Comparison of ENCODE assay signal across 22 cellular contexts in the genomic region with DNA sequence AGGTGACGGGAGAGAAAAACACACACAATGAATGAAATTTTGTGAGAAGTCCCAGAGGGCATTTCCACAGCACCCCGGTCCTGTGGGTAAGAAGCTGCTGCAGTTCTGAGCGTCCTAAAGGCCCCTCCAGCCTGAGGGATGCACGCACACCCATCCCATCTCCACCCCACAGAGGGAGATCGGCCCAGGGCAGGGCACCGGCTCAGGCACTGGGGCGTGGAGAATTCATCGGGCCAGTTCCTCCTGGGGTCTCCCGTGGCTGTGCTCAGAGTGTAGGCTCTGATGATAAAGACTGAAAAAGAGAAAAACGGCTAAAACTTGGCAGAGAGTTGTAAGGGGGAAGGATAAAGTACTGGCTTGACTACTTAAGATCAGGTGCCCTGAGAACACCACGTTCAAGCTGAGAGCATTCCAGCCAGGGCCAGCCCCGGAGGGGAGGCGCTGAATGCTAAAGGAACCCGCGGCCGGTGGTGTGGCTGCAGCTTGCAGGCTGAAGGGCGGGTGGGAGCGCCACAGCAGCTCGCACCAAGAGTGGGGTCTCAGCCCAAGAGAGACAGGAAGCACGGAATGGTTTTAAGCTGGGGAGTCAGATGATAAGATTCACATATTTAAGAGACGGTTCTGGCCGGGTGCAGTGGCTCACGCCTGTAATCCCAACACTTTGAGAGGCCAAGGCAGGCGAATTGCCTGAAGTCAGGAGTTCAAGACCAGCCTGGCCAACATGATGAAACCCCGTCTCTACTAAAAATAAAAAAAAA.
DNase-seq lines count a peak whose midpoint lies in the region; ATAC-seq, FAIRE-seq and TF ChIP-seq lines count a peak whose summit lies in the region.
"Had no signal": no experiment of that assay in that cellular context is flagged by ENCODE, and none has a peak within 500 bp of the region (broad histone marks: within the 10 kb centered on the region; RNA-seq: fewer than 3 reads in every experiment).

No MANE protein-coding gene starts in this region.

- WGBS in lung, 2 donors = 64 to 76% methylated on average over 25 of the region's 25 CpGs

- H2AFZ ChIP-seq in osteoblast (ENCODE audit: low read length) = no peak overlapping the region
- H2AFZ ChIP-seq: PC-9 had no signal

- no peak for ATAC-seq in activated CD8-positive, alpha-beta memory T cell treated with anti-CD3 and anti-CD28 coated beads, Interleukin-2, amount 10 ng/mL, durations not matched to agents 7 days and 5 days
- no peak for ATAC-seq in lung (ENCODE audit: insufficient read depth, low FRiP score)
- no peak for ATAC-seq in GM21360 (IDR thresholded peaks at IDR 0.05; ENCODE audit: unreplicated experiment)

- H3K36me3 Mint-ChIP-seq in activated CD8-positive, alpha-beta memory T cell treated with anti-CD3 and anti-CD28 coated beads, Interleukin-2, amount 10 ng/mL, durations not matched to agents 7 days and 5 days = no peaks in the 10 kb centered on the region

- no peaks in the 10 kb centered on the region for H3K27me3 Mint-ChIP-seq in activated CD8-positive, alpha-beta memory T cell treated with anti-CD3 and anti-CD28 coated beads, Interleukin-2, amount 10 ng/mL, durations not matched to agents 7 days and 5 days

- no peaks in the 10 kb centered on the region for H3K36me3 ChIP-seq in lung (ENCODE audit: control insufficient read depth in 2 of 2, insufficient read depth in 2 of 2, low read length in 2 of 2)
- H3K36me3 ChIP-seq in osteoblast (ENCODE audit: insufficient read depth, low read length) = no peaks in the 10 kb centered on the region

- no peak overlapping the region for H3K4me3 Mint-ChIP-seq in activated CD8-positive, alpha-beta memory T cell treated with anti-CD3 and anti-CD28 coated beads, Interleukin-2, amount 10 ng/mL, durations not matched to agents 7 days and 5 days

- TF ChIP-seq CTCF in lung (IDR thresholded peaks at IDR 0.05; ENCODE audit: control extremely low read depth, extremely low read depth) (no peak), osteoblast (IDR thresholded peaks at IDR 0.05; ENCODE audit: extremely low read depth, low read depth, low read length) (no peak)

- CTCF ChIA-PET in activated CD8-positive, alpha-beta memory T cell treated with anti-CD3 and anti-CD28 coated beads, Interleukin-2, amount 10 ng/mL, durations not matched to agents 7 days and 5 days (lab: Charles Lee) = no interaction called here

- H3K79me2 ChIP-seq in osteoblast (ENCODE audit: insufficient read depth, low read length) = no peaks in the 10 kb centered on the region

- H3K4me1 ChIP-seq in lung (ENCODE audit: control insufficient read depth in 2 of 2, insufficient read depth in 2 of 2, low read length in 2 of 2) (no peaks in the 10 kb centered on the region), osteoblast (ENCODE audit: insufficient read depth, low read length) (no peaks in the 10 kb centered on the region)

- no peaks in the 10 kb centered on the region for H3K9me3 Mint-ChIP-seq in activated CD8-positive, alpha-beta memory T cell treated with anti-CD3 and anti-CD28 coated beads, Interleukin-2, amount 10 ng/mL, durations not matched to agents 7 days and 5 days (ENCODE audit: low read depth)

- FAIRE-seq in urothelium cell line (lab: Jason Lieb, UNC) = no peak
- FAIRE-seq: GM12891 had no signal

- no peaks in the 10 kb centered on the region for H3K4me1 Mint-ChIP-seq in activated CD8-positive, alpha-beta memory T cell treated with anti-CD3 and anti-CD28 coated beads, Interleukin-2, amount 10 ng/mL, durations not matched to agents 7 days and 5 days

- H4K20me1 ChIP-seq in osteoblast (ENCODE audit: insufficient read depth, low read length) = no peaks in the 10 kb centered on the region

- H3K4me3 ChIP-seq in lung (no peak overlapping the region), osteoblast (ENCODE audit: insufficient read depth, low read length) (no peak overlapping the region)
- H3K4me3 ChIP-seq: PC-9 had no signal

- H3K27ac ChIP-seq in lung (ENCODE audit: low read depth in 1 of 2, low read length in 1 of 2) (no peak overlapping the region), osteoblast (ENCODE audit: low read depth, low read length) (no peak overlapping the region)
- H3K27ac ChIP-seq: PC-9 had no signal

- peak; percentile 21 for DNase-seq in activated CD8-positive, alpha-beta memory T cell treated with anti-CD3 and anti-CD28 coated beads, Interleukin-2, amount 10 ng/mL, durations not matched to agents 7 days and 5 days
- DNase-seq in activated CD8-positive, alpha-beta memory T cell treated with anti-CD3 and anti-CD28 coated beads, Interleukin-2, amount 50 U/mL, for 4 hours = no peak
- DNase-seq in ecto neural progenitor cell (ENCODE audit: low spot score) = peak; percentile 42
- peak; percentile 20 for DNase-seq in lung (ENCODE audit: low spot score)
- peak; percentile 1 for DNase-seq in urothelium cell line (ENCODE audit: low spot score)
- DNase-seq in occipital lobe (lab: John Stamatoyannopoulos, UW) = no peak
- no peak for DNase-seq in osteoblast (ENCODE audit: insufficient read length, low spot score, missing footprints)
- DNase-seq: 8988T, ACHN, Calu3, DMS79 treated with DMSO at 0.1 percent for 48 hours, GF-D8, NCI-H1048, NCI-H1417, NCI-H1694 treated with DMSO at 0.1 percent for 48 hours, NCI-H2081, NCI-H2227 treated with DMSO at 0.1 percent for 48 hours, NCI-H526 treated with DMSO at 0.1 percent for 48 hours, PC-9, SHP77 had no signal

- H3K27ac Mint-ChIP-seq in activated CD8-positive, alpha-beta memory T cell treated with anti-CD3 and anti-CD28 coated beads, Interleukin-2, amount 10 ng/mL, durations not matched to agents 7 days and 5 days = no peak overlapping the region

- H3K27me3 ChIP-seq in lung (ENCODE audit: control insufficient read depth, insufficient read depth) = no peaks in the 10 kb centered on the region
- no peaks in the 10 kb centered on the region for H3K27me3 ChIP-seq in osteoblast (ENCODE audit: insufficient read depth, low read length)

- H3K4me2 ChIP-seq in osteoblast (ENCODE audit: insufficient read depth, low read length) = no peak overlapping the region
- H3K4me2 ChIP-seq: PC-9 had no signal

- H3K9me3 ChIP-seq in lung (ENCODE audit: control insufficient read depth in 2 of 2, insufficient read depth in 1 of 2, low read length in 1 of 2) = peaks cover 0 to 10% of the 10 kb centered on the region in 2 donors
- no peaks in the 10 kb centered on the region for H3K9me3 ChIP-seq in osteoblast (ENCODE audit: low read depth, low read length)

Comparison
In these comparisons a context has a peak if more than half of its experiments do, and no peak if none do; other contexts are left out.
1. DNase-seq: peak in activated CD8-positive, alpha-beta memory T cell treated with anti-CD3 and anti-CD28 coated beads, Interleukin-2, amount 10 ng/mL, durations not matched to agents 7 days and 5 days (single experiment), ecto neural progenitor cell (single experiment), lung (single experiment) and urothelium cell line (single experiment); none in activated CD8-positive, alpha-beta memory T cell treated with anti-CD3 and anti-CD28 coated beads, Interleukin-2, amount 50 U/mL, for 4 hours (single experiment), occipital lobe (single experiment) and osteoblast (single experiment).